Comparison of ENCODE assay signal across 26 cellular contexts in genomic region chr19:936175-936546, GRCh38. TPM values are rescaled to one million over a fixed set of nuclear protein-coding genes. Genes with fewer than 3 reads are reported as not detected.
"Had no signal": no experiment of that assay in that cellular context is flagged by ENCODE, and none has a peak within 500 bp of the region (broad histone marks: within the 10 kb centered on the region; RNA-seq: fewer than 3 reads in every experiment).

No MANE protein-coding gene starts in this region.

- ATAC-seq: T-cell had no signal

- H3K27me3 ChIP-seq: SJSA1 had no signal

- DNase-seq: IMR-90, KBM-7, MV-4-11, NCI-H1048, NCI-H1105, NCI-H1417 treated with DMSO at 0.1 percent for 48 hours, NCI-H146, NCI-H1694 treated with DMSO at 0.1 percent for 48 hours, NCI-H1930, NCI-H2081, NCI-H2107, NCI-H226, NCI-H446, NCI-H510A, NCI-H524 treated with DMSO at 0.1 percent for 48 hours, NCI-H69, NCI-H774, Right ventricle myocardium superior, RPMI8226, SIG-M5, T-cell had no signal

- H3K27ac ChIP-seq: SJSA1, SK-N-MC had no signal

- H3K4me3 ChIP-seq: SJSA1, SK-N-MC had no signal

- H3K9me3 ChIP-seq: SJSA1 had no signal

- H3K27me3 Mint-ChIP-seq: T-cell had no signal

RNA-seq across cellular contexts. Expression of gene KISS1R, which starts 19.0 kb away (rescaled TPM):
- total RNA-seq: HT-29, IMR-90, LHCN-M2, MCF 10A, Right ventricle myocardium superior, SJSA1 had no signal
- polyA plus RNA-seq: IMR-90 had no signal

RNA-seq across cellular contexts. Expression of gene RNU6-9, which starts 42.9 kb away (rescaled TPM):
- total RNA-seq: HT-29, IMR-90, LHCN-M2, MCF 10A, Right ventricle myocardium superior, SJSA1, T-cell had no signal
- polyA plus RNA-seq: IMR-90 had no signal
